Comparison of ENCODE assay signal across 8 cellular contexts in genomic region chr10:3776796-3777571, GRCh38. TPM values are rescaled to one million over a fixed set of nuclear protein-coding genes. Genes with fewer than 3 reads are reported as not detected.
A peak's percentile ranks its signal among the peaks of the same experiment; 100 is the strongest.
DNase-seq lines count a peak whose midpoint lies in the region; ATAC-seq and TF ChIP-seq lines count a peak whose summit lies in the region.

No MANE protein-coding gene starts in this region.

- H3K9ac ChIP-seq in Karpas-422 (ENCODE audit: low read length), result no peak overlapping the region

- H3K4me3 Mint-ChIP-seq in immature natural killer cell, result peak overlapping the region; percentile 24 to 81 (median 45)

- H3K27ac ChIP-seq in PC-9 (peak overlapping the region; percentile 87), Karpas-422 (ENCODE audit: low read length) (no peak overlapping the region)

- no peaks in the 10 kb centered on the region for H3K9me3 ChIP-seq in PC-9 (ENCODE audit: insufficient read depth, low read depth)
- no peaks in the 10 kb centered on the region for H3K9me3 ChIP-seq in Karpas-422 (ENCODE audit: low read length)

- CTCF ChIA-PET in PC-9 (lab: Charles Lee), result interaction anchor here (0.6 to 1.0 kb wide), 2 partner anchors 19 to 605 kb away, joined by 3 to 5 read pairs; no protein-coding TSS in a partner anchor

- H4K20me1 ChIP-seq in PC-9 (ENCODE audit: insufficient read depth), result no peaks in the 10 kb centered on the region
- H4K20me1 ChIP-seq in Karpas-422 (ENCODE audit: insufficient read depth, low read depth, low read length), result 0 out of 2 replicates have a peak, but pooled peaks cover 5% of the 10 kb centered on the region

- H3K4me3 ChIP-seq in PC-9 (no peak overlapping the region; the same call in 1 of the 2 replicates), Karpas-422 (ENCODE audit: low read length) (no peak overlapping the region)

- ATAC-seq in HG03521 (IDR thresholded peaks at IDR 0.05; ENCODE audit: unreplicated experiment), result no peak

- peaks cover 49 to 70% (median 63%) of the 10 kb centered on the region in 3 donors for H3K36me3 Mint-ChIP-seq in immature natural killer cell

- no TSS peak for BruUV-seq in PC-9 (replicated peaks; lab: Mats Ljungman, UMichigan)

- TF ChIP-seq CTCF in PC-9 (conservative IDR thresholded peaks at IDR 0.05), result no peak

- peak overlapping the region; percentile 82 to 99 (median 91) for H3K27ac Mint-ChIP-seq in immature natural killer cell

- no peak overlapping the region for H2AFZ ChIP-seq in PC-9
- H2AFZ ChIP-seq in Karpas-422 (ENCODE audit: low read length), result no peak overlapping the region

- peaks cover 49% of the 10 kb centered on the region for H3F3A ChIP-seq in PC-9 (ENCODE audit: insufficient read depth, low read depth)

- H3K27me3 Mint-ChIP-seq in immature natural killer cell (ENCODE audit: low read depth in 3 of 3), result peaks cover 17 to 63% (median 37%) of the 10 kb centered on the region in 3 donors

- H3K9me2 ChIP-seq in PC-9 (ENCODE audit: insufficient read depth) (no peaks in the 10 kb centered on the region), Karpas-422 (replicated peaks; ENCODE audit: insufficient read depth, low read length) (no peaks in the 10 kb centered on the region)

- peaks cover 76 to 79% of the 10 kb centered on the region in 2 donors for H3K4me1 Mint-ChIP-seq in immature natural killer cell

- intact Hi-C loops in PC-9 (cut with micrococcal nuclease; ENCODE audit: unreplicated experiment), result loop anchor here (1.0 to 10.0 kb wide), 3 partner anchors 15 to 852 kb away; no protein-coding TSS in a partner anchor

- peaks cover 45% of the 10 kb centered on the region for H3K36me3 ChIP-seq in PC-9 (ENCODE audit: low read depth)
- peaks cover 18% of the 10 kb centered on the region for H3K36me3 ChIP-seq in Karpas-422 (ENCODE audit: insufficient read depth, low read length)

- peaks cover 67% of the 10 kb centered on the region for H3K4me1 ChIP-seq in PC-9 (replicated peaks; ENCODE audit: insufficient read depth)
- no peaks in the 10 kb centered on the region for H3K4me1 ChIP-seq in Karpas-422 (ENCODE audit: low read length)

- H3K9me3 Mint-ChIP-seq in immature natural killer cell, result no peaks in the 10 kb centered on the region

- POLR2A ChIA-PET in PC-9 (lab: Charles Lee; ENCODE audit: unreplicated experiment), result interaction anchor here (0.5 to 1.0 kb wide), 4 partner anchors 8 to 567 kb away, joined by 4 to 13 read pairs (median 6); partner anchors contain the start of gene KLF6

- DNase-seq in DMS53 treated with DMSO at 0.1 percent for 48 hours (lab: John Stamatoyannopoulos, UW; ENCODE audit: unreplicated experiment), result peak; percentile 95
- DNase-seq in PC-9, result peak; percentile 74 to 96
- peak; percentile 92 for DNase-seq in amniotic epithelial cell (ENCODE audit: low read depth)
- DNase-seq in immature natural killer cell, result peak; percentile 36 to 60 (median 46)
- DNase-seq in stimulated activated naive CD4-positive, alpha-beta T cell treated with Interleukin-2 at 50 U/mL for 16 hours (lab: John Stamatoyannopoulos, UW), result peak; percentile 50
- no peak for DNase-seq in RPMI8226
- DNase-seq in Karpas-422, result no peak

- H3K4me2 ChIP-seq in PC-9 (peak overlapping the region; percentile 69), Karpas-422 (ENCODE audit: low read depth, low read length, poor library complexity, severe bottlenecking) (no peak overlapping the region)

- H3K79me2 ChIP-seq in PC-9 (ENCODE audit: low read depth), result peaks cover 52% of the 10 kb centered on the region
- peaks cover 1% of the 10 kb centered on the region; the same call in 1 of the 2 replicates for H3K79me2 ChIP-seq in Karpas-422 (ENCODE audit: low read length)

- no peaks in the 10 kb centered on the region for H3K27me3 ChIP-seq in PC-9 (ENCODE audit: insufficient read depth, low read depth)
- no peaks in the 10 kb centered on the region for H3K27me3 ChIP-seq in Karpas-422 (ENCODE audit: low read length)

RNA-seq across cellular contexts. Expression of gene KLF6, which starts 8.0 kb away (rescaled TPM):
- total RNA-seq in PC-9 (2021), result 27.7 and 41.9 TPM in 2 replicates
- polyA plus RNA-seq in immature natural killer cell, result 100 to 1,000 TPM; 343 to 423 (median 353) TPM
- 3.9 and 5.9 TPM in 2 replicates for total RNA-seq in Karpas-422 (2014; rRNA removed; shearing (Covaris generic); ENCODE audit: low replicate concordance)

Comparison
In these comparisons a context has a peak if more than half of its experiments do, and no peak if none do; other contexts are left out.
1. DNase-seq: peak in DMS53 treated with DMSO at 0.1 percent for 48 hours (single experiment), PC-9 (2 of 2), amniotic epithelial cell (single experiment), immature natural killer cell (3 of 3) and stimulated activated naive CD4-positive, alpha-beta T cell treated with Interleukin-2 at 50 U/mL for 16 hours (single experiment); none in RPMI8226 (single experiment) and Karpas-422 (single experiment).